Comparison of ENCODE assay signal across 1 cellular context in the genomic region with DNA sequence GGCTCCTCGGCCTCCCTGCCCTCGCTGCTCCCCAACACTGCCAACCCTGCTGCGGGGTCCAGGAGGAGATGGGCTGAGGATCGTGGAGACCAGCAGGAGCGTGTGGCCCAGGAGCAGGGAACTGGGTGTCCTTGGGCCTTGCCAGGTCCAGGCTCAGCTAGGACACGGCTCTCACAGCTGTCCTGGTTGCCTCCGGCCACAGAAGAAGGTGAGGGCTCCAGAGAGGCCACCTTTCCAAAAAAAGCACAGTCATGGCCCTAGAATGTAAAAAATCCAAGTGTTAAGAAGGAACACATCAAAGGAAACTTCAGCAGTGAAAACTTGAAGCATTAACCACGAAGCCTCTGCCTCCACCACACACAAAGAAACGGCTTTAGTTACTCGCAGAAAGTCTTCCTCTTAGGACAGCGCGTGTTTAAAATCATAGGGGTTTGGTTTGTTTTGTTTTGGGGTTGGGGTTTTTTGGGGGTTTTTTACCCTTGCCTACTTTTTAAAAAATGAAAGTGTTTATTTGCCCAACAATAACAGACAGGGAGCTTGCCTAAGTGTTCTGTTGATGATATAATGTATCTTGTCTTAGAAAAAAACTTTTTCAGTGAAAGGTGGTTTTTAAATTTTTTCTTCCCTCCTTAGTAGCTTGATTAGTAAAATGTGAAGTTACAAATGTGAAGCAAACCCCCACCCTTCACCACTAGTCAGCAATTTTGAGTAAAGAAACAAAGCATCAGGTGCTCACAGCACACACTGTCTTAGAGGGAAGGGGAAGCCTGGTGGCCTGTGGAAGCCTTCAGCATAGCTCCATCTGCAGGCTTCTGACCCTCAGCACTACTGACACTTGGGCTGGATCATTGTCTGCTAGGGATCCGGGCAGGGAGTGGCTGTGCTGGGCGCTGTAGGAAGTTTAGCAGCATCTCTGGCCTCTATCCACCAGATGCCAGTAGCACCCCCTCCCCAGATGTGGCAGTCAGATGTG.
TF ChIP-seq lines count a peak whose summit lies in the region.

No MANE protein-coding gene starts in this region.

TF ChIP-seq in HepG2, 621 proteins besides CTCF, POLR2A, EP300 and RAD21 (continued from another document):
- TF ChIP-seq HDAC1 (CRISPR knock-in tag; IDR thresholded peaks at IDR 0.05): no peak
- TF ChIP-seq, protein P1, sequence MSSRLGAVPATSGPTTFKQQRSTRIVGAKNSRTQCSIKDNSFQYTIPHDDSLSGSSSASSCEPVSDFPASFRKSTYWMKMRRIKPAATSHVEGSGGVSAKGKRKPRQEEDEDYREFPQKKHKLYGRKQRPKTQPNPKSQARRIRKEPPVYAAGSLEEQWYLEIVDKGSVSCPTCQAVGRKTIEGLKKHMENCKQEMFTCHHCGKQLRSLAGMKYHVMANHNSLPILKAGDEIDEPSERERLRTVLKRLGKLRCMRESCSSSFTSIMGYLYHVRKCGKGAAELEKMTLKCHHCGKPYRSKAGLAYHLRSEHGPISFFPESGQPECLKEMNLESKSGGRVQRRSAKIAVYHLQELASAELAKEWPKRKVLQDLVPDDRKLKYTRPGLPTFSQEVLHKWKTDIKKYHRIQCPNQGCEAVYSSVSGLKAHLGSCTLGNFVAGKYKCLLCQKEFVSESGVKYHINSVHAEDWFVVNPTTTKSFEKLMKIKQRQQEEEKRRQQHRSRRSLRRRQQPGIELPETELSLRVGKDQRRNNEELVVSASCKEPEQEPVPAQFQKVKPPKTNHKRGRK (CRISPR knock-in tag; IDR thresholded peaks at IDR 0.05): no peak
- no peak for TF ChIP-seq ZFP82 (CRISPR knock-in tag; IDR thresholded peaks at IDR 0.05; ENCODE audit: borderline replicate concordance)
- TF ChIP-seq AGO2 (optimal IDR thresholded peaks at IDR 0.05; ENCODE audit: low read depth, low read length): peak; percentile 20
- no peak for TF ChIP-seq ZFYVE20 (CRISPR knock-in tag; IDR thresholded peaks at IDR 0.05; ENCODE audit: borderline replicate concordance, low read depth)
- TF ChIP-seq SRF (IDR thresholded peaks at IDR 0.05; ENCODE audit: low read depth, low read length): no peak
- TF ChIP-seq ZNF441 (CRISPR knock-in tag; IDR thresholded peaks at IDR 0.05; ENCODE audit: borderline replicate concordance): no peak
- no peak for TF ChIP-seq HNRNPH1 (optimal IDR thresholded peaks at IDR 0.05; ENCODE audit: low read depth, low read length)
- TF ChIP-seq XRCC5 (optimal IDR thresholded peaks at IDR 0.05; ENCODE audit: low read length): peak; percentile 21
- no peak for TF ChIP-seq ZNF589 (CRISPR knock-in tag; conservative IDR thresholded peaks at IDR 0.05)
- no peak for TF ChIP-seq ZNF558 (CRISPR knock-in tag; IDR thresholded peaks at IDR 0.05; ENCODE audit: borderline replicate concordance)
- TF ChIP-seq NFKB2 (CRISPR knock-in tag; IDR thresholded peaks at IDR 0.05; ENCODE audit: borderline replicate concordance): no peak
- no peak for TF ChIP-seq MIXL1 (CRISPR knock-in tag; IDR thresholded peaks at IDR 0.05)
- no peak for TF ChIP-seq ISL2 (CRISPR knock-in tag; IDR thresholded peaks at IDR 0.05)
- TF ChIP-seq SMC3 (IDR thresholded peaks at IDR 0.05; ENCODE audit: low read length): 0 out of 2 replicates have a peak, but pooled peaks have one; percentile 4
- TF ChIP-seq MLLT10 (CRISPR knock-in tag; IDR thresholded peaks at IDR 0.05): no peak
- peak; percentile 90 for TF ChIP-seq ZNF768 (CRISPR knock-in tag; IDR thresholded peaks at IDR 0.05)
- no peak for TF ChIP-seq NFYB (CRISPR knock-in tag; IDR thresholded peaks at IDR 0.05)
- TF ChIP-seq NFE2L2 (IDR thresholded peaks at IDR 0.05; ENCODE audit: low read length): peak; percentile 71
- peak; percentile 68 for TF ChIP-seq STAG1 (CRISPR knock-in tag; IDR thresholded peaks at IDR 0.05)
- TF ChIP-seq, protein P2, sequence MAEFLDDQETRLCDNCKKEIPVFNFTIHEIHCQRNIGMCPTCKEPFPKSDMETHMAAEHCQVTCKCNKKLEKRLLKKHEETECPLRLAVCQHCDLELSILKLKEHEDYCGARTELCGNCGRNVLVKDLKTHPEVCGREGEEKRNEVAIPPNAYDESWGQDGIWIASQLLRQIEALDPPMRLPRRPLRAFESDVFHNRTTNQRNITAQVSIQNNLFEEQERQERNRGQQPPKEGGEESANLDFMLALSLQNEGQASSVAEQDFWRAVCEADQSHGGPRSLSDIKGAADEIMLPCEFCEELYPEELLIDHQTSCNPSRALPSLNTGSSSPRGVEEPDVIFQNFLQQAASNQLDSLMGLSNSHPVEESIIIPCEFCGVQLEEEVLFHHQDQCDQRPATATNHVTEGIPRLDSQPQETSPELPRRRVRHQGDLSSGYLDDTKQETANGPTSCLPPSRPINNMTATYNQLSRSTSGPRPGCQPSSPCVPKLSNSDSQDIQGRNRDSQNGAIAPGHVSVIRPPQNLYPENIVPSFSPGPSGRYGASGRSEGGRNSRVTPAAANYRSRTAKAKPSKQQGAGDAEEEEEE (CRISPR knock-in tag; IDR thresholded peaks at IDR 0.05; ENCODE audit: borderline replicate concordance): no peak
- peak; percentile 69 for TF ChIP-seq MAFF (IDR thresholded peaks at IDR 0.05; ENCODE audit: low read depth, low read length)
- TF ChIP-seq ZBTB38 (CRISPR knock-in tag; IDR thresholded peaks at IDR 0.05): no peak
- no peak for TF ChIP-seq JUND (CRISPR knock-in tag; IDR thresholded peaks at IDR 0.05)
- TF ChIP-seq, protein P3, sequence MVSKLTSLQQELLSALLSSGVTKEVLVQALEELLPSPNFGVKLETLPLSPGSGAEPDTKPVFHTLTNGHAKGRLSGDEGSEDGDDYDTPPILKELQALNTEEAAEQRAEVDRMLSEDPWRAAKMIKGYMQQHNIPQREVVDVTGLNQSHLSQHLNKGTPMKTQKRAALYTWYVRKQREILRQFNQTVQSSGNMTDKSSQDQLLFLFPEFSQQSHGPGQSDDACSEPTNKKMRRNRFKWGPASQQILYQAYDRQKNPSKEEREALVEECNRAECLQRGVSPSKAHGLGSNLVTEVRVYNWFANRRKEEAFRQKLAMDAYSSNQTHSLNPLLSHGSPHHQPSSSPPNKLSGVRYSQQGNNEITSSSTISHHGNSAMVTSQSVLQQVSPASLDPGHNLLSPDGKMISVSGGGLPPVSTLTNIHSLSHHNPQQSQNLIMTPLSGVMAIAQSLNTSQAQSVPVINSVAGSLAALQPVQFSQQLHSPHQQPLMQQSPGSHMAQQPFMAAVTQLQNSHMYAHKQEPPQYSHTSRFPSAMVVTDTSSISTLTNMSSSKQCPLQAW (CRISPR knock-in tag; IDR thresholded peaks at IDR 0.05): 0 out of 2 replicates have a peak, but pooled peaks have one; percentile 18
- TF ChIP-seq MXD4 (CRISPR knock-in tag; IDR thresholded peaks at IDR 0.05): no peak
- TF ChIP-seq MAFK (conservative IDR thresholded peaks at IDR 0.05 in 1 of 2, IDR thresholded peaks at IDR 0.05 in 1 of 2; ENCODE audit: low read length in 2 of 2): peak; percentile 80
- TF ChIP-seq ZNF484 (CRISPR knock-in tag; IDR thresholded peaks at IDR 0.05; ENCODE audit: borderline replicate concordance, low read depth): no peak
- no peak for TF ChIP-seq RFX3 (CRISPR knock-in tag; IDR thresholded peaks at IDR 0.05)
- TF ChIP-seq, protein P4, sequence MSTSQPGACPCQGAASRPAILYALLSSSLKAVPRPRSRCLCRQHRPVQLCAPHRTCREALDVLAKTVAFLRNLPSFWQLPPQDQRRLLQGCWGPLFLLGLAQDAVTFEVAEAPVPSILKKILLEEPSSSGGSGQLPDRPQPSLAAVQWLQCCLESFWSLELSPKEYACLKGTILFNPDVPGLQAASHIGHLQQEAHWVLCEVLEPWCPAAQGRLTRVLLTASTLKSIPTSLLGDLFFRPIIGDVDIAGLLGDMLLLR (CRISPR knock-in tag; IDR thresholded peaks at IDR 0.05): 0 out of 2 replicates have a peak, but pooled peaks have one; percentile 35
